ENCODE assay signal across 21 cellular contexts in genomic region chr1:55695553-55695952, GRCh38.
DNase-seq lines count a peak whose midpoint lies in the region; ATAC-seq and TF ChIP-seq lines count a peak whose summit lies in the region.
"Had no signal": no experiment of that assay in that cellular context is flagged by ENCODE, and none has a peak within 500 bp of the region (broad histone marks: within the 10 kb centered on the region; RNA-seq: fewer than 3 reads in every experiment).

No MANE protein-coding gene starts in this region.

- H3K9ac ChIP-seq in skeletal muscle satellite cell (ENCODE audit: low read depth, low read length), result peak overlapping the region; percentile 77

- H3K4me1 ChIP-seq in RWPE2 (ENCODE audit: insufficient read depth, poor library complexity, severe bottlenecking), result peaks cover 11% of the 10 kb centered on the region
- H3K4me1 ChIP-seq in skeletal muscle satellite cell (ENCODE audit: control insufficient read depth, insufficient read depth, low read length), result peaks cover 48% of the 10 kb centered on the region
- H3K4me1 ChIP-seq: HAP-1, right lobe of liver had no signal

- H3K27me3 ChIP-seq in RWPE2 (ENCODE audit: insufficient read depth, poor library complexity, severe bottlenecking), result no peaks in the 10 kb centered on the region
- H3K27me3 ChIP-seq in skeletal muscle satellite cell (ENCODE audit: control insufficient read depth, insufficient read depth, low read length), result no peaks in the 10 kb centered on the region
- H3K27me3 ChIP-seq: body of pancreas, right lobe of liver had no signal

- H3K36me3 ChIP-seq in RWPE2 (ENCODE audit: low read depth) (no peaks in the 10 kb centered on the region), skeletal muscle satellite cell (ENCODE audit: insufficient read depth, low read length) (no peaks in the 10 kb centered on the region)
- H3K36me3 ChIP-seq: HAP-1, right lobe of liver had no signal

- no peaks in the 10 kb centered on the region for H3K9me3 ChIP-seq in RWPE2 (ENCODE audit: severe bottlenecking)
- no peaks in the 10 kb centered on the region for H3K9me3 ChIP-seq in skeletal muscle satellite cell (replicated peaks; ENCODE audit: low read length)
- H3K9me3 ChIP-seq: body of pancreas, HAP-1, right lobe of liver had no signal

- TF ChIP-seq CTCF in RWPE2 (IDR thresholded peaks at IDR 0.05; ENCODE audit: poor library complexity, severe bottlenecking), result no peak
- no peak for TF ChIP-seq CTCF in fibroblast of the aortic adventitia (IDR thresholded peaks at IDR 0.05; ENCODE audit: insufficient read depth, low read length)

- no peak overlapping the region for H3K4me2 ChIP-seq in skeletal muscle satellite cell (ENCODE audit: low read length)

- peak overlapping the region; percentile 50 for H3K27ac ChIP-seq in RWPE2 (ENCODE audit: poor library complexity, severe bottlenecking)
- H3K27ac ChIP-seq: epithelial cell of prostate, right lobe of liver had no signal

- H3K4me3 ChIP-seq in RWPE2 (ENCODE audit: severe bottlenecking), result no peak overlapping the region
- H3K4me3 ChIP-seq in fibroblast of the aortic adventitia (ENCODE audit: low read depth, low read length), result no peak overlapping the region
- no peak overlapping the region for H3K4me3 ChIP-seq in skeletal muscle satellite cell (ENCODE audit: low read length)
- H3K4me3 ChIP-seq: body of pancreas, HAP-1, right lobe of liver had no signal

- ATAC-seq in RWPE2 (ENCODE audit: low read depth), result no peak
- ATAC-seq in HG03520 (IDR thresholded peaks at IDR 0.05; ENCODE audit: unreplicated experiment), result no peak
- ATAC-seq: activated CD4-positive, CD25-positive, alpha-beta regulatory T cell treated with anti-CD3 and anti-CD28 coated beads, Interleukin-2, amount 50 U/mL, for 24 hours; body of pancreas; right lobe of liver; T-cell had no signal

- DNase-seq in Ammon's horn (ENCODE audit: low spot score) (peak; percentile 30), RWPE2 (ENCODE audit: low spot score) (no peak), fibroblast of the aortic adventitia (ENCODE audit: low read depth) (peak; percentile 73), glomerular visceral epithelial cell (ENCODE audit: extremely low spot score) (no peak), NCI-H526 treated with DMSO at 0.1 percent for 48 hours (lab: John Stamatoyannopoulos, UW) (no peak)
- DNase-seq in activated CD8-positive, alpha-beta memory T cell treated with anti-CD3 and anti-CD28 coated beads, Interleukin-2, amount 50 U/mL, for 48 hours, result no peak
- DNase-seq: activated CD4-positive, alpha-beta memory T cell treated with anti-CD3 and anti-CD28 coated beads, Interleukin-2, amount 10 ng/mL, durations not matched to agents 7 days and 5 days; activated effector memory CD4-positive, alpha-beta T cell treated with anti-CD3 and anti-CD28 coated beads, Interleukin-2, amount 50 U/mL, for 16 hours; activated naive CD8-positive, alpha-beta T cell treated with anti-CD3 and anti-CD28 coated beads, Interleukin-2, amount 10 ng/mL, durations not matched to agents 7 days and 5 days; activated T-cell treated with anti-CD3 and anti-CD28 coated beads for 4 hours; Calu3; posterior cingulate gyrus; right lobe of liver; SHP77 treated with DMSO at 0.1 percent for 48 hours; T-cell had no signal

Comparison
In these comparisons a context has a peak if more than half of its experiments do, and no peak if none do; other contexts are left out.
1. DNase-seq: peak in Ammon's horn (single experiment) and fibroblast of the aortic adventitia (single experiment); none in RWPE2 (single experiment), glomerular visceral epithelial cell (single experiment), activated CD8-positive, alpha-beta memory T cell treated with anti-CD3 and anti-CD28 coated beads, Interleukin-2, amount 50 U/mL, for 48 hours (single experiment) and NCI-H526 treated with DMSO at 0.1 percent for 48 hours (single experiment).